Comparison of ENCODE assay signal across 1 cellular context in genomic region chr18:74265546-74266098, GRCh38.
TF ChIP-seq lines count a peak whose summit lies in the region.

No MANE protein-coding gene starts in this region.

TF ChIP-seq in SK-N-SH treated with all-trans-retinoic acid at 6 μM for 48 hours, 23 proteins besides CTCF, POLR2A, EP300 and RAD21 (continued from another document):
- TF ChIP-seq CSRNP3 (CRISPR knock-in tag; IDR thresholded peaks at IDR 0.05) (no peak), TOX (CRISPR knock-in tag; IDR thresholded peaks at IDR 0.05; ENCODE audit: borderline replicate concordance) (no peak), RARB (CRISPR knock-in tag; IDR thresholded peaks at IDR 0.05) (no peak), TCF4 (CRISPR knock-in tag; IDR thresholded peaks at IDR 0.05; ENCODE audit: borderline replicate concordance) (no peak), ZNF70 (CRISPR knock-in tag; IDR thresholded peaks at IDR 0.05) (no peak), TSHZ2 (CRISPR knock-in tag; IDR thresholded peaks at IDR 0.05) (no peak)
